In the genomic region with DNA sequence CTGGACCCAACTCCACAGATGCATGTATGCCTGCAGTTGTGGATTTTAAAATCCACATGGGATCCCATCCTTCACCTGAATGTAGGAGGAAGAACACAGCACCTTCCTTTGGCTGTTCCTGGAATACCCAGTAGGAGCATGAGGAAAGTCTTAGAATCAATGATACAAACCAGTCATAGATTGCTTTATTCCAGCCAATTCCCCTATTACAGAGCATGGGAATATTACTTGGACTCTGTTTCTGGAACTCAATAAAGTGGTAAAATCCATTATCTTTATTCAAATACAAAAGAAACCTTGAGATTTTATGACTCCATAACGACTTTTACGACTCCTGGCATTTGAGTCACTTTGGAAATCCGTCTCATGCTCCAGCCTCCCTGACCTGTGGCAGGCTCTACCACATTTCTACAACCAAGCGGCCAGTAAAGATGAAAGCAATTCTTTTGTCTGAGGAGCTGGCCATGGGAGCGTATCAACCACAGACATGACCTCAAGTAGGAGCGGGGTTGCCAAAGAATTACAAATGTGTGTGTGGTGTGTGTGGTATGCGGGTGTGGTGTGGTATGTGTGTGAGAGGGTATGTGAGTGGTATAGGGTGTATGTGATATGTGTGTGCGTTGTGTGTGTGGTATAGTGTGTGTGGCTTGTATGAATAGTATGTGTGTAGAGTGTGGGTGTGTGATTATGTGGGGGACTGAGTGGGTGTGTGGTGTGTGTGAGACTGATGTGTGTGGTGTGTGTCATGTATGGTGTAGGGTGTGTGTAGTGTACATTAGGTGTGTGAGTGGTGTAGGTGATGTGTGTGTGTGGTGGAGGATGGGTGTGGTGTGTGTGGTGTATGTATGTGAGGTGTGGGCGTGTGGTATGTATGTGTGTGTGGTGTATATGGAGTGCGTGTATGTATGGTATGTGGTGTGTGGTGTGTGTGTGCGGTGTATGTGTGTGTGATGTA, we compare ENCODE assay signal across 1 cellular context.
TF ChIP-seq lines count a peak whose summit lies in the region.

No MANE protein-coding gene starts in this region.

TF ChIP-seq in IMR-90, 13 proteins besides CTCF, POLR2A, EP300 and RAD21:
- TF ChIP-seq, protein P1, sequence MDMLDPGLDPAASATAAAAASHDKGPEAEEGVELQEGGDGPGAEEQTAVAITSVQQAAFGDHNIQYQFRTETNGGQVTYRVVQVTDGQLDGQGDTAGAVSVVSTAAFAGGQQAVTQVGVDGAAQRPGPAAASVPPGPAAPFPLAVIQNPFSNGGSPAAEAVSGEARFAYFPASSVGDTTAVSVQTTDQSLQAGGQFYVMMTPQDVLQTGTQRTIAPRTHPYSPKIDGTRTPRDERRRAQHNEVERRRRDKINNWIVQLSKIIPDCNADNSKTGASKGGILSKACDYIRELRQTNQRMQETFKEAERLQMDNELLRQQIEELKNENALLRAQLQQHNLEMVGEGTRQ (IDR thresholded peaks at IDR 0.05; ENCODE audit: low read depth, low read length) = no peak
- TF ChIP-seq CEBPB (IDR thresholded peaks at IDR 0.05; ENCODE audit: low read depth, low read length) (no peak), RCOR1 (IDR thresholded peaks at IDR 0.05; ENCODE audit: insufficient replicate concordance, low read length) (no peak), MAZ (IDR thresholded peaks at IDR 0.05; ENCODE audit: borderline replicate concordance, low read depth, low read length) (no peak), SMC3 (IDR thresholded peaks at IDR 0.05; ENCODE audit: low read depth, low read length) (no peak), CHD1 (IDR thresholded peaks at IDR 0.05; ENCODE audit: low read depth, low read length) (no peak), BHLHE40 (IDR thresholded peaks at IDR 0.05; ENCODE audit: low read depth, low read length) (no peak), NFE2L2 (IDR thresholded peaks at IDR 0.05; ENCODE audit: low read depth, low read length) (no peak), MXI1 (IDR thresholded peaks at IDR 0.05; ENCODE audit: borderline replicate concordance, low read depth, low read length) (no peak), MAFK (IDR thresholded peaks at IDR 0.05; ENCODE audit: low read depth, low read length) (no peak), RFX5 (IDR thresholded peaks at IDR 0.05; ENCODE audit: low read depth, low read length) (no peak), FOS (IDR thresholded peaks at IDR 0.05; ENCODE audit: low read depth, low read length) (no peak)
- TF ChIP-seq, protein P2, sequence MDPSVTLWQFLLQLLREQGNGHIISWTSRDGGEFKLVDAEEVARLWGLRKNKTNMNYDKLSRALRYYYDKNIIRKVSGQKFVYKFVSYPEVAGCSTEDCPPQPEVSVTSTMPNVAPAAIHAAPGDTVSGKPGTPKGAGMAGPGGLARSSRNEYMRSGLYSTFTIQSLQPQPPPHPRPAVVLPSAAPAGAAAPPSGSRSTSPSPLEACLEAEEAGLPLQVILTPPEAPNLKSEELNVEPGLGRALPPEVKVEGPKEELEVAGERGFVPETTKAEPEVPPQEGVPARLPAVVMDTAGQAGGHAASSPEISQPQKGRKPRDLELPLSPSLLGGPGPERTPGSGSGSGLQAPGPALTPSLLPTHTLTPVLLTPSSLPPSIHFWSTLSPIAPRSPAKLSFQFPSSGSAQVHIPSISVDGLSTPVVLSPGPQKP (IDR thresholded peaks at IDR 0.05; ENCODE audit: borderline replicate concordance, low read depth, low read length) = no peak
